8 cellular contexts compared by ENCODE assay signal in the genomic region with DNA sequence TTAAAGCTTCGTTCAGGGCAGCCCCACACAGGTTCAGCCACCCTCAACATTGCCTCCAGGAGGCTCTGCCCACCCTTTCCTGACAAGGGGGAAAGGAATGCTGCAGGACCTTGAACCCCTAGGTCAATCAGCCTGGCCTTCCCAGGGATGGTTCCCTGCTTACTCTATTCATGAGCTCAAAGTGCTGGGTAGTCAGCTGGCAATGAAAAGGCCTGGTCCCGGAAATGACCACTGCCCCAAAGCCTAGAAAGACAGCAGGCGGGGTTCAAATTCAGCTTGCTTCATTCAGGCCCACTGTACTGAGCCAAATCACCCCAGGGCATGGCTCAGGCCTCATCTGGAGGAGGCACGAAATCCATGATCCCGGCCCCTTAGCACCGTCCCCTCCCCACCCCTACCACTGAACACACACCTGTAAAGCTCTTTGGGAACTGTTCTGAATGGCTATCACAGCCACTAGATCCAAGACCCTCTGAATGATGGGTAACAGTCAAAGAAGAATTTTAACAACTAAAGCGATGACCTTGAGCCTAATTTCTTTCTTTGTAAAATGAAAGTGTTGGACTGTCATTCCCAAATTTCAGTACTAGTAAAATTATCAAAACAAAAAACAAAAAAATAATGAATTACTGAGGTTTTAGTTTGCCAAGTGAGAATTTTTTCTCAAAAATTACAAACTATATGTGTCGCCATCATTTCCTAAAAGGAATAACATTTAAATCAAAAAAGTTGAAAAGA. TPM values are rescaled to one million over a fixed set of nuclear protein-coding genes. Genes with fewer than 3 reads are reported as not detected.
DNase-seq lines count a peak whose midpoint lies in the region; ATAC-seq, FAIRE-seq and TF ChIP-seq lines count a peak whose summit lies in the region.

No MANE protein-coding gene starts in this region.

- peak overlapping the region; percentile 94 to 96 (median 94) for H3K4me3 Mint-ChIP-seq in immature natural killer cell
- peak overlapping the region; percentile 92 to 94 for H3K4me3 Mint-ChIP-seq in stimulated activated naive CD8-positive, alpha-beta T cell treated with anti-CD3 and anti-CD28 coated beads, Interleukin-15, amount 100 ng/mL, for 72 hours

- intact Hi-C loops in GM12878 (cut with micrococcal nuclease; ENCODE audit: unreplicated experiment) = no loop called here

- H3K9me3 Mint-ChIP-seq in immature natural killer cell = no peaks in the 10 kb centered on the region
- H3K9me3 Mint-ChIP-seq in stimulated activated naive CD8-positive, alpha-beta T cell treated with anti-CD3 and anti-CD28 coated beads, Interleukin-15, amount 100 ng/mL, for 72 hours = no peaks in the 10 kb centered on the region

- TF ChIP-seq RAD21 in GM12878 (IDR thresholded peaks at IDR 0.05; ENCODE audit: insufficient read depth, low read depth, low read length) = no peak

- H3K36me3 Mint-ChIP-seq in immature natural killer cell = no peaks in the 10 kb centered on the region

- H3K9ac ChIP-seq in HUES6 (ENCODE audit: low read length) (peak overlapping the region; percentile 47), GM12878 (ENCODE audit: control insufficient read depth, insufficient read depth, low read length) (peak overlapping the region; percentile 73)

- ATAC-seq in GM12878 = peak; percentile 11
- no peak for ATAC-seq in stimulated activated naive CD8-positive, alpha-beta T cell treated with anti-CD3 and anti-CD28 coated beads, Interleukin-15, amount 100 ng/mL, for 72 hours

- H3K4me3 ChIP-seq in HUES6 (ENCODE audit: low read depth, low read length) = peak overlapping the region; percentile 74
- H3K4me3 ChIP-seq in GM12878 = peak overlapping the region; percentile 66

- SMC1A ChIA-PET in GM12878 (lab: Charles Lee; ENCODE audit: uncharacterized antibody, unreplicated experiment) = interaction anchor here (0.9 kb wide), 1 partner anchor 974 kb away, joined by 3 read pairs; a partner anchor contains a TSS

- no peak for TF ChIP-seq POLR2A in GM12878 (IDR thresholded peaks at IDR 0.05; ENCODE audit: low read depth, low read length)

- H3K36me3 ChIP-seq in HUES6 (ENCODE audit: control insufficient read depth, insufficient read depth, low read length) = no peaks in the 10 kb centered on the region
- no peaks in the 10 kb centered on the region; a peak in 1 of 4 replicates for H3K36me3 ChIP-seq in GM12878 (ENCODE audit: control insufficient read depth in 2 of 2, insufficient read depth in 2 of 2, low read length in 1 of 2)

- peak; percentile 60 for DNase-seq in AG08396 (ENCODE audit: low spot score)
- no peak for DNase-seq in GM12878 (ENCODE audit: low read depth, low spot score)
- no peak for DNase-seq in immature natural killer cell
- no peak for DNase-seq in stimulated activated naive CD8-positive, alpha-beta T cell treated with anti-CD3 and anti-CD28 coated beads, Interleukin-15, amount 100 ng/mL, for 72 hours
- no peak for DNase-seq in UCSD-AML1 (lab: John Stamatoyannopoulos, UW; ENCODE audit: unreplicated experiment)
- DNase-seq in NCI-H524 treated with DMSO at 0.1 percent for 48 hours (lab: John Stamatoyannopoulos, UW) = no peak
- DNase-seq in medulla oblongata (ENCODE audit: extremely low spot score) = no peak

- in situ Hi-C loops in GM12878 (cut with MboI) = no loop called here

- H4K20me1 ChIP-seq in GM12878 (ENCODE audit: control insufficient read depth, insufficient read depth) = no peaks in the 10 kb centered on the region

- peak overlapping the region; percentile 45; the same call in 1 of the 2 replicates for H2AFZ ChIP-seq in GM12878 (ENCODE audit: control insufficient read depth, low read depth, low read length)

- CTCF ChIA-PET in GM12878 (lab: Yijun Ruan, JAX) = interaction anchor here (2.0 kb wide), 1 partner anchor 10 kb away, joined by 9 read pairs; no protein-coding TSS in a partner anchor

- peak overlapping the region; percentile 90 for H3K4me2 ChIP-seq in GM12878 (ENCODE audit: control insufficient read depth, insufficient read depth)

- peaks cover 0 to 2% (median 0%) of the 10 kb centered on the region in 3 donors for H3K27me3 Mint-ChIP-seq in immature natural killer cell (ENCODE audit: low read depth in 3 of 3)
- H3K27me3 Mint-ChIP-seq in stimulated activated naive CD8-positive, alpha-beta T cell treated with anti-CD3 and anti-CD28 coated beads, Interleukin-15, amount 100 ng/mL, for 72 hours = no peaks in the 10 kb centered on the region

- POLR2A ChIA-PET in GM12878 (lab: Charles Lee) = interaction anchor here (0.8 kb wide), 1 partner anchor 22 kb away, joined by 5 read pairs; no protein-coding TSS in a partner anchor

- H3K27ac ChIP-seq in HUES6 (ENCODE audit: low read depth, low read length) (no peak overlapping the region), GM12878 (ENCODE audit: control insufficient read depth, insufficient read depth) (0 out of 2 replicates have a peak overlapping the region, but pooled peaks have one; percentile 17)

- H3K4me1 ChIP-seq in HUES6 (ENCODE audit: control insufficient read depth, insufficient read depth, low read length) = peaks cover 20% of the 10 kb centered on the region
- peaks cover 14% of the 10 kb centered on the region for H3K4me1 ChIP-seq in GM12878 (ENCODE audit: control insufficient read depth, insufficient read depth, low read length)

- WGBS in GM12878 (ENCODE audit: insufficient coverage, insufficient replicate concordance, low lambda C conversion rate, missing lambda C conversion rate) = 68% methylated on average over 8 of the region's 8 CpGs

- no peak for TF ChIP-seq EP300 in GM12878 (IDR thresholded peaks at IDR 0.05; ENCODE audit: borderline replicate concordance in 1 of 2, control insufficient read depth in 1 of 2, low read depth in 2 of 2, low read length in 2 of 2)

- no peak for FAIRE-seq in GM12878 (lab: Jason Lieb, UNC)

- no peak for TF ChIP-seq CTCF in GM12878 (IDR thresholded peaks at IDR 0.05 in 2 of 3, conservative IDR thresholded peaks at IDR 0.05 in 1 of 3; ENCODE audit: control insufficient read depth in 2 of 3, extremely low read depth in 1 of 3, insufficient read depth in 1 of 3, low read depth in 3 of 3, low read length in 3 of 3)

- H3K9me3 ChIP-seq in HUES6 (ENCODE audit: control insufficient read depth, insufficient read depth, low read depth, low read length) (no peaks in the 10 kb centered on the region), GM12878 (replicated peaks; ENCODE audit: control insufficient read depth, insufficient read depth, low read length) (no peaks in the 10 kb centered on the region)

- peaks cover 3% of the 10 kb centered on the region; the same call in 1 of the 2 replicates for H3K27me3 ChIP-seq in HUES6 (ENCODE audit: control insufficient read depth, insufficient read depth, low read length)
- H3K27me3 ChIP-seq in GM12878 (replicated peaks in 1 of 2; ENCODE audit: control insufficient read depth in 2 of 2, insufficient read depth in 2 of 2, low read length in 1 of 2) = no peaks in the 10 kb centered on the region

- no TSS peak for BruUV-seq in GM12878 (replicated peaks; lab: Mats Ljungman, UMichigan)

- RAD21 ChIA-PET in GM12878 (lab: Charles Lee; ENCODE audit: unreplicated experiment) = no interaction called here

- H3K79me2 ChIP-seq in GM12878 (ENCODE audit: control insufficient read depth, insufficient read depth, low read length) = peaks cover 26% of the 10 kb centered on the region

- H3K4me1 Mint-ChIP-seq in immature natural killer cell = peaks cover 23 to 33% of the 10 kb centered on the region in 2 donors
- H3K4me1 Mint-ChIP-seq in stimulated activated naive CD8-positive, alpha-beta T cell treated with anti-CD3 and anti-CD28 coated beads, Interleukin-15, amount 100 ng/mL, for 72 hours = peaks cover 43% of the 10 kb centered on the region

- H3K27ac Mint-ChIP-seq in immature natural killer cell = peak overlapping the region; percentile 80 to 96 (median 92)
- peak overlapping the region; percentile 99 for H3K27ac Mint-ChIP-seq in stimulated activated naive CD8-positive, alpha-beta T cell treated with anti-CD3 and anti-CD28 coated beads, Interleukin-15, amount 100 ng/mL, for 72 hours

RNA-seq across cellular contexts. Expression of a gene that starts 1.0 kb away (rescaled TPM):
- total RNA-seq in GM12878 (2013; cell fraction: nucleolus; rRNA removed) = 33.5 and 34.6 TPM in 2 replicates
- 19.7 and 19.9 TPM in 2 replicates for total RNA-seq in GM12878 (2014; rRNA removed)
- 13.9 and 15.8 TPM in 2 replicates for total RNA-seq in GM12878 (2014; rRNA removed; fragmentation: Illumina TruSeq; extraction: Trizol)
- total RNA-seq in GM12878 (2021) = 23.2 and 24.2 TPM in 2 replicates
- polyA plus RNA-seq in GM12878 (2011; ENCODE audit: low read depth) = 8.7 TPM
- polyA plus RNA-seq in GM12878 (2011; rRNA removed) = 12.3 and 18.4 TPM in 2 replicates
- polyA plus RNA-seq in GM12878 (2011; cell fraction: cytosol; rRNA removed) = 13.2 and 17.1 TPM in 2 replicates
- 16.8 and 17.1 TPM in 2 replicates for polyA plus RNA-seq in GM12878 (2011; cell fraction: nucleus; rRNA removed)
- 11.0 and 11.3 TPM in 2 replicates for polyA plus RNA-seq in GM12878 (2012)
- polyA plus RNA-seq in GM12878 (2014; fragmentation: Illumina TruSeq; extraction: Trizol) = 22.9 and 29.7 TPM in 2 replicates
- polyA plus RNA-seq in GM12878 (2014; fragmentation: Nextera tagmentation; extraction: Ambion mirVana) = 1 to 10 TPM; 2.0 to 3.9 TPM
- polyA plus RNA-seq in GM12878 (2014; rRNA removed) = 16.6 and 18.8 TPM in 2 replicates
- polyA plus RNA-seq in GM12878 (2016; fragmentation: Nextera tagmentation; extraction: Ambion mirVana) = 10 to 100 TPM; 15.4 to 23.9 TPM
- 17.5 and 22.6 TPM in 2 replicates for polyA minus RNA-seq in GM12878 (2011; rRNA and poly(A)+ RNA removed)
- 6.9 and 7.1 TPM in 2 replicates for polyA minus RNA-seq in GM12878 (2011; cell fraction: cytosol; rRNA and poly(A)+ RNA removed)
- polyA minus RNA-seq in GM12878 (2011; cell fraction: nucleus; rRNA and poly(A)+ RNA removed) = 10.4 and 13.9 TPM in 2 replicates
- 10 to 100 TPM in 2 of 3 donors, 1 to 10 TPM in 1; 9.4 to 18.9 (median 10.9) TPM for polyA plus RNA-seq in immature natural killer cell

RNA-seq across cellular contexts. Expression of a gene that starts 20.9 kb away (rescaled TPM):
- total RNA-seq in GM12878 (2013; cell fraction: nucleolus; rRNA removed) = 4.8 and 5.9 TPM in 2 replicates
- total RNA-seq in GM12878 (2014; rRNA removed) = 9.9 and 12.3 TPM in 2 replicates
- total RNA-seq in GM12878 (2014; rRNA removed; fragmentation: Illumina TruSeq; extraction: Trizol) = 6.6 and 6.7 TPM in 2 replicates
- total RNA-seq in GM12878 (2021) = 8.9 and 10.9 TPM in 2 replicates
- polyA plus RNA-seq in GM12878 (2011; ENCODE audit: low read depth) = 3.1 TPM
- 11.3 and 16.6 TPM in 2 replicates for polyA plus RNA-seq in GM12878 (2011; rRNA removed)
- 16.1 and 18.2 TPM in 2 replicates for polyA plus RNA-seq in GM12878 (2011; cell fraction: cytosol; rRNA removed)
- polyA plus RNA-seq in GM12878 (2011; cell fraction: nucleus; rRNA removed) = 4.6 and 6.2 TPM in 2 replicates
- polyA plus RNA-seq in GM12878 (2012) = 5.8 TPM in 2 replicates
- 8.1 and 10.8 TPM in 2 replicates for polyA plus RNA-seq in GM12878 (2014; fragmentation: Illumina TruSeq; extraction: Trizol)
- polyA plus RNA-seq in GM12878 (2014; fragmentation: Nextera tagmentation; extraction: Ambion mirVana) = 1 to 10 TPM; 3.5 to 5.3 TPM
- 9.3 and 11.6 TPM in 2 replicates for polyA plus RNA-seq in GM12878 (2014; rRNA removed)
- polyA plus RNA-seq in GM12878 (2016; fragmentation: Nextera tagmentation; extraction: Ambion mirVana) = 10 to 100 TPM; 15.4 to 16.2 TPM
- polyA minus RNA-seq in GM12878 (2011; rRNA and poly(A)+ RNA removed) = 17.1 and 19.4 TPM in 2 replicates
- polyA minus RNA-seq in GM12878 (2011; cell fraction: cytosol; rRNA and poly(A)+ RNA removed) = 6.0 and 9.4 TPM in 2 replicates
- 0.73 and 4.1 TPM in 2 replicates for polyA minus RNA-seq in GM12878 (2011; cell fraction: nucleus; rRNA and poly(A)+ RNA removed)
- 10 to 100 TPM in 2 of 3 donors, 1 to 10 TPM in 1; 6.2 to 11.5 (median 10.6) TPM for polyA plus RNA-seq in immature natural killer cell

RNA-seq across cellular contexts. Expression of a gene that starts 36.1 kb away (rescaled TPM):
- total RNA-seq in GM12878 (2013; cell fraction: nucleolus; rRNA removed) = 17.5 and 18.2 TPM in 2 replicates
- total RNA-seq in GM12878 (2014; rRNA removed) = 94.8 and 111 TPM in 2 replicates
- 62.0 and 72.1 TPM in 2 replicates for total RNA-seq in GM12878 (2014; rRNA removed; fragmentation: Illumina TruSeq; extraction: Trizol)
- total RNA-seq in GM12878 (2021) = 123 and 127 TPM in 2 replicates
- polyA plus RNA-seq in GM12878 (2011; ENCODE audit: low read depth) = 102 TPM
- polyA plus RNA-seq in GM12878 (2011; rRNA removed) = 97.2 and 123 TPM in 2 replicates
- 282 and 289 TPM in 2 replicates for polyA plus RNA-seq in GM12878 (2011; cell fraction: cytosol; rRNA removed)
- polyA plus RNA-seq in GM12878 (2011; cell fraction: nucleus; rRNA removed) = 131 and 143 TPM in 2 replicates
- polyA plus RNA-seq in GM12878 (2012) = 114 and 132 TPM in 2 replicates
- polyA plus RNA-seq in GM12878 (2014; fragmentation: Illumina TruSeq; extraction: Trizol) = 74.4 and 90.1 TPM in 2 replicates
- 10 to 100 TPM; 27.6 to 97.4 TPM for polyA plus RNA-seq in GM12878 (2014; fragmentation: Nextera tagmentation; extraction: Ambion mirVana)
- 100 and 125 TPM in 2 replicates for polyA plus RNA-seq in GM12878 (2014; rRNA removed)
- polyA plus RNA-seq in GM12878 (2016; fragmentation: Nextera tagmentation; extraction: Ambion mirVana) = 100 to 1,000 TPM; 161 to 164 TPM
- 55.2 and 90.2 TPM in 2 replicates for polyA minus RNA-seq in GM12878 (2011; rRNA and poly(A)+ RNA removed)
- polyA minus RNA-seq in GM12878 (2011; cell fraction: cytosol; rRNA and poly(A)+ RNA removed) = 42.9 and 44.4 TPM in 2 replicates
- 12.6 and 18.8 TPM in 2 replicates for polyA minus RNA-seq in GM12878 (2011; cell fraction: nucleus; rRNA and poly(A)+ RNA removed)
- 100 to 1,000 TPM; 101 to 123 (median 114) TPM for polyA plus RNA-seq in immature natural killer cell
